Comparison of ENCODE assay signal across 11 cellular contexts in the genomic region with DNA sequence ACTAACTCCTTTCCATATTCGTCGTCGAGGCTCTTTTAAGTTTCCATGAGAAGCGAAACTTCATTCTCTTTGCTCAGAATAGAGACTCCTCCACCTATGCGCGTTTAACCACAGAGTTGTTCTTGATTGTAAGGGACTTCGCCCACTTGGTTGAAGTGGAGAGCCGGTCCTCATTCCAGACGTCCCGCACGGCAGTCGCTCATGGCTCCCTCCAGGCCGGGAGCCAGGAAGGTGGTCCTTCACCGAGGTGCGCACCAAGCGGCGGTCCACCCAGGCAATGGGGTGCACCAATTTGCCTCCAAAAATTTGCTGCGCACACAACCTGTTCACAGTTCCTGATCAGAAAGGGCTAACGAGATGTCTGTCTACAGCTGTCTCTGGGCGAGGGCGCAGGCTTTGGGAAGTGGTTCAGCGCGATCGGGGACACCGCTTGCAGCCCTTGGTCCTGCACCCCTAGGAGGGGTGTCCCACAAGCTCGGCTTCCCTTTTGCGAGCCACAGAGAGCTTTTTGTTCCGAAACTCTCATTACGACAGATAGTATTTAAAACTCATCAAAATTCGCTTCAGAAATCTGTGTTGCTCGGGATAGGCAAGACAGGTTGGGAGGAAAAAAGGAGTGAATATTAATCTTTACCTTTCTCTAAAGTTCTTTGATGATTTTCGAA. TPM values are rescaled to one million over a fixed set of nuclear protein-coding genes. Genes with fewer than 3 reads are reported as not detected.
DNase-seq lines count a peak whose midpoint lies in the region; ATAC-seq and TF ChIP-seq lines count a peak whose summit lies in the region.
"Had no signal": no experiment of that assay in that cellular context is flagged by ENCODE, and none has a peak within 500 bp of the region (broad histone marks: within the 10 kb centered on the region; RNA-seq: fewer than 3 reads in every experiment).

No MANE protein-coding gene starts in this region.

- no peaks in the 10 kb centered on the region; the same call in 1 of the 2 replicates for H3K9me3 Mint-ChIP-seq in HFFc6
- H3K9me3 Mint-ChIP-seq in activated T-helper 2 cell treated with anti-CD3 and anti-CD28 coated beads, Interferon-gamma antibody, Interleukin-2, Interleukin-4, amounts not matched to agents 10 μg/mL and 5 μg/mL and 100 μg/mL, durations not matched to agents 14 hours and 24 hours and 36 hours, result no peaks in the 10 kb centered on the region

- H3K27ac ChIP-seq in RWPE2 (ENCODE audit: poor library complexity, severe bottlenecking), result no peak overlapping the region
- H3K27ac ChIP-seq: BLaER1 had no signal

- H3K4me1 ChIP-seq in RWPE2 (ENCODE audit: insufficient read depth, poor library complexity, severe bottlenecking), result no peaks in the 10 kb centered on the region
- H3K4me1 ChIP-seq: BLaER1 had no signal

- H3K4me3 ChIP-seq in H7 (ENCODE audit: insufficient read depth, low read depth, low read length), result peak overlapping the region; percentile 29; the same call in 1 of the 2 replicates
- no peak overlapping the region for H3K4me3 ChIP-seq in RWPE2 (ENCODE audit: severe bottlenecking)
- H3K4me3 ChIP-seq: BLaER1 had no signal

- no peaks in the 10 kb centered on the region for H3K4me1 Mint-ChIP-seq in HFFc6 (ENCODE audit: low read depth)
- peaks cover 6% of the 10 kb centered on the region for H3K4me1 Mint-ChIP-seq in activated T-helper 2 cell treated with anti-CD3 and anti-CD28 coated beads, Interferon-gamma antibody, Interleukin-2, Interleukin-4, amounts not matched to agents 10 μg/mL and 5 μg/mL and 100 μg/mL, durations not matched to agents 14 hours and 24 hours and 36 hours (ENCODE audit: low read depth)

- no peak overlapping the region for H3K4me3 Mint-ChIP-seq in HFFc6
- no peak overlapping the region for H3K4me3 Mint-ChIP-seq in activated T-helper 2 cell treated with anti-CD3 and anti-CD28 coated beads, Interferon-gamma antibody, Interleukin-2, Interleukin-4, amounts not matched to agents 10 μg/mL and 5 μg/mL and 100 μg/mL, durations not matched to agents 14 hours and 24 hours and 36 hours (ENCODE audit: low read depth)

- no peak overlapping the region for H3K27ac Mint-ChIP-seq in HFFc6
- no peak overlapping the region for H3K27ac Mint-ChIP-seq in activated T-helper 2 cell treated with anti-CD3 and anti-CD28 coated beads, Interferon-gamma antibody, Interleukin-2, Interleukin-4, amounts not matched to agents 10 μg/mL and 5 μg/mL and 100 μg/mL, durations not matched to agents 14 hours and 24 hours and 36 hours

- H3K27me3 Mint-ChIP-seq in HFFc6 (ENCODE audit: insufficient read depth), result peaks cover 6% of the 10 kb centered on the region; the same call in 1 of the 2 replicates
- peaks cover 51% of the 10 kb centered on the region for H3K27me3 Mint-ChIP-seq in activated T-helper 2 cell treated with anti-CD3 and anti-CD28 coated beads, Interferon-gamma antibody, Interleukin-2, Interleukin-4, amounts not matched to agents 10 μg/mL and 5 μg/mL and 100 μg/mL, durations not matched to agents 14 hours and 24 hours and 36 hours (ENCODE audit: low read depth)

- TF ChIP-seq CTCF in RWPE2 (IDR thresholded peaks at IDR 0.05; ENCODE audit: poor library complexity, severe bottlenecking) (no peak), HFFc6 (IDR thresholded peaks at IDR 0.05) (no peak)

- ATAC-seq in GM18502 (IDR thresholded peaks at IDR 0.05; ENCODE audit: poor library complexity, unreplicated experiment), result peak; percentile 75
- ATAC-seq in RWPE2 (ENCODE audit: low read depth), result 0 out of 3 replicates have a peak, but pooled peaks have one; percentile 19
- ATAC-seq in GM18873 (IDR thresholded peaks at IDR 0.05; ENCODE audit: low FRiP score, unreplicated experiment), result no peak

- intact Hi-C loops in activated T-helper 2 cell treated with anti-CD3 and anti-CD28 coated beads, Interferon-gamma antibody, Interleukin-2, Interleukin-4, amounts not matched to agents 10 μg/mL and 5 μg/mL and 100 μg/mL, durations not matched to agents 14 hours and 24 hours and 36 hours (cut with micrococcal nuclease), result no loop called here

- H3K27me3 ChIP-seq in H7 (ENCODE audit: control insufficient read depth, insufficient read depth, low read length), result peaks cover 65% of the 10 kb centered on the region
- peaks cover 85% of the 10 kb centered on the region for H3K27me3 ChIP-seq in RWPE2 (ENCODE audit: insufficient read depth, poor library complexity, severe bottlenecking)
- H3K27me3 ChIP-seq: BLaER1 had no signal

- no peaks in the 10 kb centered on the region for H3K9me3 ChIP-seq in RWPE2 (ENCODE audit: severe bottlenecking)

- DNase-seq in H7 (no peak), RWPE2 (ENCODE audit: low spot score) (no peak), left kidney (ENCODE audit: low read depth, low spot score) (peak; percentile 55), HFFc6 (no peak)
- DNase-seq in activated T-helper 2 cell treated with anti-CD3 and anti-CD28 coated beads, Interferon-gamma antibody, Interleukin-2, Interleukin-4, amounts not matched to agents 10 μg/mL and 5 μg/mL and 100 μg/mL, durations not matched to agents 14 hours and 24 hours and 36 hours (ENCODE audit: low spot score), result no peak
- DNase-seq in activated CD4-positive, CD25-positive, alpha-beta regulatory T cell treated with anti-CD3 and anti-CD28 coated beads, Interleukin-2, amount 50 U/mL, for 72 hours, result no peak
- DNase-seq: GOT3 had no signal

- H3K36me3 Mint-ChIP-seq in HFFc6 (ENCODE audit: low read depth), result no peaks in the 10 kb centered on the region
- no peaks in the 10 kb centered on the region for H3K36me3 Mint-ChIP-seq in activated T-helper 2 cell treated with anti-CD3 and anti-CD28 coated beads, Interferon-gamma antibody, Interleukin-2, Interleukin-4, amounts not matched to agents 10 μg/mL and 5 μg/mL and 100 μg/mL, durations not matched to agents 14 hours and 24 hours and 36 hours (ENCODE audit: low read depth)

- no peaks in the 10 kb centered on the region for H3K36me3 ChIP-seq in H7 (replicated peaks; ENCODE audit: control insufficient read depth, insufficient read depth, low read length)
- H3K36me3 ChIP-seq in RWPE2 (ENCODE audit: low read depth), result no peaks in the 10 kb centered on the region
- H3K36me3 ChIP-seq: BLaER1 had no signal

RNA-seq across cellular contexts. Expression of a gene that starts 6.5 kb away (rescaled TPM):
- total RNA-seq in H7 (2014; rRNA removed; shearing (Covaris generic)), result 7.6 and 10.1 TPM in 2 replicates
- not detected for total RNA-seq in HFFc6 (2021; fragmentation: NEBNext Ultra II Directional; extraction: Animal tissue kit (Norgen Biotek cat#: 25700))
- total RNA-seq in activated T-helper 2 cell treated with anti-CD3 and anti-CD28 coated beads, Interferon-gamma antibody, Interleukin-2, Interleukin-4, amounts not matched to agents 10 μg/mL and 5 μg/mL and 100 μg/mL, durations not matched to agents 14 hours and 24 hours and 36 hours, result not detected in 2 replicates
- total RNA-seq: mesenteric fat pad had no signal
